27 cellular contexts compared by ENCODE assay signal in genomic region chr15:26126819-26127387, GRCh38.
A peak's percentile ranks its signal among the peaks of the same experiment; 100 is the strongest.
DNase-seq lines count a peak whose midpoint lies in the region; ATAC-seq lines count a peak whose summit lies in the region.
"Had no signal": no experiment of that assay in that cellular context is flagged by ENCODE, and none has a peak within 500 bp of the region (broad histone marks: within the 10 kb centered on the region; RNA-seq: fewer than 3 reads in every experiment).

No MANE protein-coding gene starts in this region.

- intact Hi-C loops in left colon (cut with DNase I, micrococcal nuclease): no loop called here

- peak; percentile 51 for ATAC-seq in left colon
- ATAC-seq: activated CD4-positive, alpha-beta T cell treated with anti-CD3 and anti-CD28 coated beads for 36 hours; activated CD8-positive, alpha-beta T cell treated with anti-CD3 and anti-CD28 coated beads for 36 hours; esophagus mucosa; Panc1; stimulated activated effector memory CD8-positive, alpha-beta T cell treated with anti-CD3 and anti-CD28 coated beads, Interleukin-12 subunit alpha, Interleukin-12 subunit beta, amount 100 ng/mL, for 72 hours had no signal

- DNase-seq in DMS79 treated with DMSO at 0.1 percent for 48 hours (lab: John Stamatoyannopoulos, UW): peak; percentile 51
- peak; percentile 73 for DNase-seq in NCI-H2029 (lab: John Stamatoyannopoulos, UW)
- peak; percentile 74 for DNase-seq in NCI-H748 treated with DMSO at 0.1 percent for 48 hours (lab: John Stamatoyannopoulos, UW)
- no peak for DNase-seq in left colon
- no peak for DNase-seq in SK-N-DZ (ENCODE audit: low spot score)
- no peak for DNase-seq in stimulated activated CD4-positive, alpha-beta T cell treated with anti-CD3 and anti-CD28 coated beads, Interleukin-2, amount 100 ng/mL, for 24 hours
- DNase-seq in NCI-H82 (lab: John Stamatoyannopoulos, UW): no peak
- DNase-seq: activated CD4-positive, alpha-beta T cell treated with anti-CD3 and anti-CD28 coated beads for 36 hours; activated CD8-positive, alpha-beta T cell treated with anti-CD3 and anti-CD28 coated beads for 36 hours; activated naive CD4-positive, alpha-beta T cell treated with anti-CD3 and anti-CD28 coated beads, Interleukin-2, amount 10 ng/mL, durations not matched to agents 7 days and 5 days; CD8-positive, alpha-beta memory T cell; dermis blood vessel endothelial cell; DND-41; foreskin fibroblast; GF-D8; heart left ventricle; MG63; naive B cell; NCI-H1436; NCI-H2171 treated with DMSO at 0.1 percent for 48 hours; NCI-H524; SIG-M5; stimulated activated CD4-positive, alpha-beta T cell treated with anti-CD3 and anti-CD28 coated beads, Interleukin-15, amount 100 ng/mL, for 24 hours; T-helper 9 cell had no signal

Comparison
In these comparisons a context has a peak if more than half of its experiments do, and no peak if none do; other contexts are left out.
1. DNase-seq: peak in DMS79 treated with DMSO at 0.1 percent for 48 hours (single experiment), NCI-H2029 (single experiment) and NCI-H748 treated with DMSO at 0.1 percent for 48 hours (single experiment); none in left colon (0 of 2), SK-N-DZ (single experiment), stimulated activated CD4-positive, alpha-beta T cell treated with anti-CD3 and anti-CD28 coated beads, Interleukin-2, amount 100 ng/mL, for 24 hours (0 of 2) and NCI-H82 (single experiment).